13 cellular contexts compared by ENCODE assay signal in genomic region chr11:111762981-111763643, GRCh38. TPM values are rescaled to one million over a fixed set of nuclear protein-coding genes. Genes with fewer than 3 reads are reported as not detected.
DNase-seq lines count a peak whose midpoint lies in the region; ATAC-seq and TF ChIP-seq lines count a peak whose summit lies in the region.
"Had no signal": no experiment of that assay in that cellular context is flagged by ENCODE, and none has a peak within 500 bp of the region (broad histone marks: within the 10 kb centered on the region; RNA-seq: fewer than 3 reads in every experiment).

No MANE protein-coding gene starts in this region.

- H3K9ac ChIP-seq in GM23248 = no peak overlapping the region

- in situ Hi-C loops in GM23248 (cut with MboI) = no loop called here

- POLR2A ChIA-PET in activated CD4-positive, alpha-beta memory T cell treated with anti-CD3 and anti-CD28 coated beads for 36 hours (lab: Charles Lee) = interaction anchor here (1.4 kb wide), 1 partner anchor 159 kb away, joined by 3 read pairs; no protein-coding TSS in a partner anchor
- POLR2A ChIA-PET in PC-9 (lab: Charles Lee; ENCODE audit: unreplicated experiment) = no interaction called here

- H3K4me1 ChIP-seq in GM23248 (ENCODE audit: insufficient read depth) (peaks cover 24% of the 10 kb centered on the region), PC-9 (replicated peaks; ENCODE audit: insufficient read depth) (peaks cover 27% of the 10 kb centered on the region)

- intact Hi-C loops in activated CD4-positive, alpha-beta memory T cell treated with anti-CD3 and anti-CD28 coated beads for 36 hours (cut with micrococcal nuclease) = loop anchor here (5.0 to 10.0 kb wide), 2 partner anchors 66 to 322 kb away; partner anchors contain the start of genes SDHD and TIMM8B
- intact Hi-C loops in PC-9 (cut with micrococcal nuclease; ENCODE audit: unreplicated experiment) = no loop called here

- no peak overlapping the region for H2AFZ ChIP-seq in GM23248
- H2AFZ ChIP-seq in PC-9 = no peak overlapping the region

- no peak overlapping the region for H3K4me2 ChIP-seq in GM23248 (ENCODE audit: unreplicated experiment)
- no peak overlapping the region for H3K4me2 ChIP-seq in PC-9

- CTCF ChIA-PET in activated CD4-positive, alpha-beta memory T cell treated with anti-CD3 and anti-CD28 coated beads for 36 hours (lab: Charles Lee) = interaction anchor here (0.6 to 1.7 kb wide), 6 partner anchors 9 to 168 kb away, joined by 3 to 7 read pairs (median 3); no protein-coding TSS in a partner anchor
- CTCF ChIA-PET in PC-9 (lab: Charles Lee) = no interaction called here

- no peak overlapping the region for H3K4me3 Mint-ChIP-seq in activated CD4-positive, alpha-beta memory T cell treated with anti-CD3 and anti-CD28 coated beads for 36 hours
- H3K4me3 Mint-ChIP-seq in activated T-cell treated with anti-CD3 and anti-CD28 coated beads, Interleukin-2, amount 50 U/mL, for 24 hours = no peak overlapping the region
- peak overlapping the region in 1 of 2 donors; percentile 4 for H3K4me3 Mint-ChIP-seq in activated T-cell treated with anti-CD3 and anti-CD28 coated beads, Interleukin-2, amount 50 U/mL, for 72 hours

- no TSS peak for BruUV-seq in PC-9 (replicated peaks; lab: Mats Ljungman, UMichigan)

- H3K79me2 ChIP-seq in GM23248 (ENCODE audit: insufficient read depth) = peaks cover 66% of the 10 kb centered on the region
- H3K79me2 ChIP-seq in PC-9 (ENCODE audit: low read depth) = peaks cover 38% of the 10 kb centered on the region

- H3K9me2 ChIP-seq in GM23248 (ENCODE audit: insufficient read depth) (no peaks in the 10 kb centered on the region), PC-9 (ENCODE audit: insufficient read depth) (no peaks in the 10 kb centered on the region)

- WGBS in GM23248 (ENCODE audit: low coverage in 1 of 2, low lambda C conversion rate in 2 of 2, missing lambda C conversion rate in 2 of 2), 2 experiments = 74 to 79% methylated on average over 3 of the region's 3 CpGs

- peaks cover 34% of the 10 kb centered on the region for H3K4me1 Mint-ChIP-seq in activated CD4-positive, alpha-beta memory T cell treated with anti-CD3 and anti-CD28 coated beads for 36 hours (ENCODE audit: low read depth)
- H3K4me1 Mint-ChIP-seq in activated T-cell treated with anti-CD3 and anti-CD28 coated beads, Interleukin-2, amount 50 U/mL, for 24 hours (ENCODE audit: low read depth) = peaks cover 39% of the 10 kb centered on the region
- peaks cover 36% of the 10 kb centered on the region for H3K4me1 Mint-ChIP-seq in activated T-cell treated with anti-CD3 and anti-CD28 coated beads, Interleukin-2, amount 50 U/mL, for 72 hours (ENCODE audit: low read depth)

- no peaks in the 10 kb centered on the region for H3K9me3 Mint-ChIP-seq in activated CD4-positive, alpha-beta memory T cell treated with anti-CD3 and anti-CD28 coated beads for 36 hours
- no peaks in the 10 kb centered on the region for H3K9me3 Mint-ChIP-seq in activated T-cell treated with anti-CD3 and anti-CD28 coated beads, Interleukin-2, amount 50 U/mL, for 24 hours
- no peaks in the 10 kb centered on the region for H3K9me3 Mint-ChIP-seq in activated T-cell treated with anti-CD3 and anti-CD28 coated beads, Interleukin-2, amount 50 U/mL, for 72 hours

- H3F3A ChIP-seq in GM23248 (ENCODE audit: insufficient read depth) (peaks cover 22% of the 10 kb centered on the region), PC-9 (ENCODE audit: insufficient read depth, low read depth) (peaks cover 12% of the 10 kb centered on the region)

- DNase-seq in Ammon's horn (ENCODE audit: low spot score) (peak; percentile 72), GM23248 (peak; percentile 39), globus pallidus (ENCODE audit: low spot score) (peak; percentile 58), PC-9 (no peak)
- DNase-seq in activated CD4-positive, alpha-beta memory T cell treated with anti-CD3 and anti-CD28 coated beads for 36 hours = no peak
- DNase-seq in activated T-cell treated with anti-CD3 and anti-CD28 coated beads, Interleukin-2, amount 50 U/mL, for 24 hours = no peak
- DNase-seq in activated T-cell treated with anti-CD3 and anti-CD28 coated beads, Interleukin-2, amount 50 U/mL, for 72 hours = no peak
- DNase-seq: body of pancreas, Caco-2, KBM-7, mammary epithelial cell had no signal

- ATAC-seq in GM18907 (IDR thresholded peaks at IDR 0.05; ENCODE audit: unreplicated experiment) = no peak
- no peak for ATAC-seq in activated T-cell treated with anti-CD3 and anti-CD28 coated beads, Interleukin-2, amount 50 U/mL, for 72 hours (replicated peaks in 1 of 2)
- ATAC-seq: body of pancreas, gastroesophageal sphincter had no signal

- no peaks in the 10 kb centered on the region for H3K27me3 Mint-ChIP-seq in activated CD4-positive, alpha-beta memory T cell treated with anti-CD3 and anti-CD28 coated beads for 36 hours
- H3K27me3 Mint-ChIP-seq in activated T-cell treated with anti-CD3 and anti-CD28 coated beads, Interleukin-2, amount 50 U/mL, for 24 hours = no peaks in the 10 kb centered on the region
- no peaks in the 10 kb centered on the region for H3K27me3 Mint-ChIP-seq in activated T-cell treated with anti-CD3 and anti-CD28 coated beads, Interleukin-2, amount 50 U/mL, for 72 hours (ENCODE audit: low read depth)

- H3K4me3 ChIP-seq in GM23248 = no peak overlapping the region
- no peak overlapping the region for H3K4me3 ChIP-seq in PC-9
- H3K4me3 ChIP-seq: body of pancreas, gastroesophageal sphincter had no signal

- no peaks in the 10 kb centered on the region for H4K20me1 ChIP-seq in GM23248 (ENCODE audit: insufficient read depth)
- 0 out of 2 replicates have a peak, but pooled peaks cover 8% of the 10 kb centered on the region for H4K20me1 ChIP-seq in PC-9 (ENCODE audit: insufficient read depth)

- H3K27me3 ChIP-seq in GM23248 (replicated peaks; ENCODE audit: insufficient read depth) (no peaks in the 10 kb centered on the region), PC-9 (ENCODE audit: insufficient read depth, low read depth) (no peaks in the 10 kb centered on the region)
- H3K27me3 ChIP-seq: body of pancreas, gastroesophageal sphincter had no signal

- H3K27ac Mint-ChIP-seq in activated CD4-positive, alpha-beta memory T cell treated with anti-CD3 and anti-CD28 coated beads for 36 hours = peak overlapping the region; percentile 24
- no peak overlapping the region for H3K27ac Mint-ChIP-seq in activated T-cell treated with anti-CD3 and anti-CD28 coated beads, Interleukin-2, amount 50 U/mL, for 24 hours
- H3K27ac Mint-ChIP-seq in activated T-cell treated with anti-CD3 and anti-CD28 coated beads, Interleukin-2, amount 50 U/mL, for 72 hours = no peak overlapping the region

- no peaks in the 10 kb centered on the region for H3K9me3 ChIP-seq in GM23248 (ENCODE audit: low read depth)
- H3K9me3 ChIP-seq in PC-9 (ENCODE audit: insufficient read depth, low read depth) = no peaks in the 10 kb centered on the region
- H3K9me3 ChIP-seq: body of pancreas, Caco-2, gastroesophageal sphincter had no signal

- H3K27ac ChIP-seq in GM23248 = no peak overlapping the region
- H3K27ac ChIP-seq in PC-9 = no peak overlapping the region
- H3K27ac ChIP-seq: gastroesophageal sphincter had no signal

- H3K36me3 ChIP-seq in GM23248 (ENCODE audit: low read depth) = peaks cover 31% of the 10 kb centered on the region
- peaks cover 48% of the 10 kb centered on the region for H3K36me3 ChIP-seq in PC-9 (ENCODE audit: low read depth)

- TF ChIP-seq CTCF in PC-9 (conservative IDR thresholded peaks at IDR 0.05) = no peak

- peaks cover 55% of the 10 kb centered on the region for H3K36me3 Mint-ChIP-seq in activated CD4-positive, alpha-beta memory T cell treated with anti-CD3 and anti-CD28 coated beads for 36 hours
- H3K36me3 Mint-ChIP-seq in activated T-cell treated with anti-CD3 and anti-CD28 coated beads, Interleukin-2, amount 50 U/mL, for 24 hours (ENCODE audit: low read depth) = peaks cover 76% of the 10 kb centered on the region
- H3K36me3 Mint-ChIP-seq in activated T-cell treated with anti-CD3 and anti-CD28 coated beads, Interleukin-2, amount 50 U/mL, for 72 hours (ENCODE audit: insufficient read depth in 2 of 2) = peaks cover 15 to 28% of the 10 kb centered on the region in 2 donors

RNA-seq across cellular contexts. Expression of gene PPP2R1B, which starts 3.1 kb away (rescaled TPM):
- 24.8 and 25.1 TPM in 2 replicates for total RNA-seq in GM23248 (2014; rRNA removed; shearing (Covaris generic))
- 22.1 and 26.2 TPM in 2 replicates for polyA plus RNA-seq in GM23248 (2016; fragmentation: Nextera tagmentation; extraction: Ambion mirVana)
- total RNA-seq in activated CD4-positive, alpha-beta memory T cell treated with anti-CD3 and anti-CD28 coated beads for 36 hours = 10 to 100 TPM; 49.4 to 51.1 TPM
- 28.9 and 36.4 TPM in 2 replicates for total RNA-seq in PC-9 (2021)
- 10 to 100 TPM; 29.6 to 34.7 TPM for total RNA-seq in activated T-cell treated with anti-CD3 and anti-CD28 coated beads, Interleukin-2, amount 50 U/mL, for 72 hours

Comparison
In these comparisons a context has a peak if more than half of its experiments do, and no peak if none do; other contexts are left out.
1. DNase-seq: peak in Ammon's horn (single experiment), GM23248 (single experiment) and globus pallidus (single experiment); none in activated CD4-positive, alpha-beta memory T cell treated with anti-CD3 and anti-CD28 coated beads for 36 hours (single experiment), PC-9 (0 of 2), activated T-cell treated with anti-CD3 and anti-CD28 coated beads, Interleukin-2, amount 50 U/mL, for 24 hours (single experiment) and activated T-cell treated with anti-CD3 and anti-CD28 coated beads, Interleukin-2, amount 50 U/mL, for 72 hours (0 of 2).